ENCODE assay signal across 17 cellular contexts in genomic region chr17:65455154-65455971, GRCh38.
DNase-seq lines count a peak whose midpoint lies in the region; ATAC-seq, FAIRE-seq and TF ChIP-seq lines count a peak whose summit lies in the region.
"Had no signal": no experiment of that assay in that cellular context is flagged by ENCODE, and none has a peak within 500 bp of the region (broad histone marks: within the 10 kb centered on the region; RNA-seq: fewer than 3 reads in every experiment).

No MANE protein-coding gene starts in this region.

- peaks cover 33% of the 10 kb centered on the region for H3K4me1 Mint-ChIP-seq in neural crest cell
- H3K4me1 Mint-ChIP-seq: CD8-positive, alpha-beta memory T cell had no signal

- H3K9me3 ChIP-seq in right cardiac atrium (ENCODE audit: control insufficient read depth, low read length) (no peaks in the 10 kb centered on the region), heart left ventricle (no peaks in the 10 kb centered on the region), hepatocyte (ENCODE audit: low read depth) (no peaks in the 10 kb centered on the region)
- H3K9me3 ChIP-seq: SJSA1 had no signal

- H3K9me2 ChIP-seq in hepatocyte (replicated peaks; ENCODE audit: insufficient read depth): no peaks in the 10 kb centered on the region

- 73% methylated on average over 11 of the region's 11 CpGs for WGBS in right cardiac atrium
- WGBS in heart left ventricle, 4 donors: 72 to 79% (median 77%) methylated on average over 10 to 11 of the region's 11 CpGs
- WGBS in hepatocyte (ENCODE audit: low lambda C conversion rate, missing lambda C conversion rate): 89% methylated on average over 11 of the region's 11 CpGs

- TF ChIP-seq CTCF in heart left ventricle (IDR thresholded peaks at IDR 0.05) (no peak), hepatocyte (IDR thresholded peaks at IDR 0.05; ENCODE audit: poor library complexity) (no peak), neural crest cell (conservative IDR thresholded peaks at IDR 0.05) (no peak)

- FAIRE-seq in urothelium cell line (lab: Jason Lieb, UNC): peak; percentile 87
- FAIRE-seq: D721Med, G401.6 had no signal

- peaks cover 6% of the 10 kb centered on the region for H3K36me3 Mint-ChIP-seq in neural crest cell (ENCODE audit: low read depth)

- no peak for TF ChIP-seq POLR2A in heart left ventricle (IDR thresholded peaks at IDR 0.05)

- H3K27ac ChIP-seq in right cardiac atrium (ENCODE audit: low read length) (peak overlapping the region; percentile 83), heart left ventricle (peak overlapping the region in 6 of 12 donors; percentile 11 to 75 (median 50)), hepatocyte (no peak overlapping the region)
- H3K27ac ChIP-seq: BLaER1 treated with 17β-estradiol and CSF1 and Interleukin-3, amounts not matched to agents 10 nM and 100 nM; SJSA1 had no signal

- H3K27me3 Mint-ChIP-seq in neural crest cell (ENCODE audit: low read depth): no peaks in the 10 kb centered on the region

- no peaks in the 10 kb centered on the region for H3K79me2 ChIP-seq in hepatocyte

- H3K4me3 ChIP-seq in right cardiac atrium (ENCODE audit: low read length): no peak overlapping the region
- no peak overlapping the region for H3K4me3 ChIP-seq in heart left ventricle
- no peak overlapping the region for H3K4me3 ChIP-seq in hepatocyte
- H3K4me3 ChIP-seq: BLaER1 treated with 17β-estradiol and CSF1 and Interleukin-3, amounts not matched to agents 10 nM and 100 nM; SJSA1 had no signal

- peak overlapping the region; percentile 36 for H3K27ac Mint-ChIP-seq in neural crest cell (ENCODE audit: unreplicated experiment)
- H3K27ac Mint-ChIP-seq: CD8-positive, alpha-beta memory T cell had no signal

- ATAC-seq in right cardiac atrium (no peak), heart left ventricle (no peak)

- H3K9me3 Mint-ChIP-seq in neural crest cell: peaks cover 18% of the 10 kb centered on the region
- H3K9me3 Mint-ChIP-seq: CD8-positive, alpha-beta memory T cell had no signal

- H3K36me3 ChIP-seq in heart left ventricle (no peaks in the 10 kb centered on the region), hepatocyte (replicated peaks; ENCODE audit: insufficient read depth, low read depth) (no peaks in the 10 kb centered on the region)
- H3K36me3 ChIP-seq: BLaER1 treated with 17β-estradiol and CSF1 and Interleukin-3, amounts not matched to agents 10 nM and 100 nM; SJSA1 had no signal

- DNase-seq in right cardiac atrium: no peak
- no peak for DNase-seq in heart left ventricle
- DNase-seq in hepatocyte (ENCODE audit: low spot score): no peak
- no peak for DNase-seq in neural crest cell (ENCODE audit: low read depth, low spot score)
- DNase-seq in urothelium cell line (ENCODE audit: low spot score): no peak
- DNase-seq in DMS79 treated with DMSO at 0.1 percent for 48 hours (lab: John Stamatoyannopoulos, UW): no peak
- no peak for DNase-seq in NCI-H128 (lab: John Stamatoyannopoulos, UW; ENCODE audit: unreplicated experiment)
- no peak for DNase-seq in NCI-H2171 treated with DMSO at 0.1 percent for 48 hours (lab: John Stamatoyannopoulos, UW)
- DNase-seq: NCI-H1105 treated with DMSO at 0.1 percent for 48 hours, NCI-H187, NCI-H446 treated with DMSO at 0.1 percent for 48 hours, NCI-H748 treated with DMSO at 0.1 percent for 48 hours had no signal

- H3K4me1 ChIP-seq in right cardiac atrium (ENCODE audit: control insufficient read depth, insufficient read depth, low read length): peaks cover 3% of the 10 kb centered on the region
- peaks cover 0 to 19% (median 5%) of the 10 kb centered on the region in 12 donors for H3K4me1 ChIP-seq in heart left ventricle
- H3K4me1 ChIP-seq in hepatocyte (ENCODE audit: insufficient read depth): peaks cover 25% of the 10 kb centered on the region
- H3K4me1 ChIP-seq: SJSA1 had no signal

- intact Hi-C loops in right cardiac atrium (cut with DNase I) (loop anchor here in 2 of 4 donors (5.0 kb wide), 1 partner anchor 102 kb away; no protein-coding TSS in a partner anchor), heart left ventricle (cut with DNase I) (loop anchor here in 8 of 10 donors (5.0 to 10.0 kb wide), 6 partner anchors 102 to 712 kb away; no protein-coding TSS in a partner anchor)

- H3K27me3 ChIP-seq in right cardiac atrium (ENCODE audit: control insufficient read depth, insufficient read depth): no peaks in the 10 kb centered on the region
- peaks cover 0 to 2% (median 0%) of the 10 kb centered on the region in 9 donors for H3K27me3 ChIP-seq in heart left ventricle
- no peaks in the 10 kb centered on the region for H3K27me3 ChIP-seq in hepatocyte
- H3K27me3 ChIP-seq: BLaER1 treated with 17β-estradiol and CSF1 and Interleukin-3, amounts not matched to agents 10 nM and 100 nM had no signal

- no peak overlapping the region for H3K4me3 Mint-ChIP-seq in neural crest cell
- H3K4me3 Mint-ChIP-seq: CD8-positive, alpha-beta memory T cell had no signal

- peak overlapping the region; percentile 54 for H3K4me2 ChIP-seq in hepatocyte
- H3K4me2 ChIP-seq: BLaER1 treated with 17β-estradiol and CSF1 and Interleukin-3, amounts not matched to agents 10 nM and 100 nM had no signal

- H4K20me1 ChIP-seq in hepatocyte (ENCODE audit: insufficient read depth, poor library complexity, severe bottlenecking): no peaks in the 10 kb centered on the region
- H4K20me1 ChIP-seq: BLaER1 treated with 17β-estradiol and CSF1 and Interleukin-3, amounts not matched to agents 10 nM and 100 nM had no signal

- no peak overlapping the region for H2AFZ ChIP-seq in hepatocyte
